In the genomic region with DNA sequence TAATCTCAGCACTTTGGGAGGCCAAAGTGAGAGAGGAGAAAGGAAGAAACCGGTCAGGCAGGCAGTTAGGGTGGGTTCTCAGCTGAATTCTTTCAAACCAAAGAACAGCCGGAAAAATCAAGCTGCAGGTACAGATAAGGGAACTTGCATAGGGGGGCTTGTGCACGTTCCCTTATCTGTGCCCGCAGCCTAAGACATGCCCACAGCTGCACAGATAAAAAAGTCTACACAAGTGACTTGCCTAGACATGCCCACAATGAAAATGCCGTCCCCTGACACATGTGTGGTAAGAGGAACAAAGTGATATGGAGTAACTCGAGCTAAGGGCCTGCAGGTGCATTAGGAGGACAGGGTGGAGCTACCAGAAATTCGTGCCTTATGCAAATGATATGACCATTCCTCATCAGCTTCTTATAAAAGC, we compare ENCODE assay signal across 1 cellular context.
TF ChIP-seq lines count a peak whose summit lies in the region.

No MANE protein-coding gene starts in this region.

TF ChIP-seq in GM23338, 12 proteins besides CTCF, POLR2A, EP300 and RAD21:
- TF ChIP-seq POLR2AphosphoS5 (IDR thresholded peaks at IDR 0.05; ENCODE audit: low read depth) (no peak), CREB1 (CRISPR knock-in tag; IDR thresholded peaks at IDR 0.05; ENCODE audit: low read depth) (no peak), ZNF331 (CRISPR knock-in tag; IDR thresholded peaks at IDR 0.05; ENCODE audit: low read depth) (no peak), STAT1 (IDR thresholded peaks at IDR 0.05; ENCODE audit: unreplicated experiment) (no peak), EZH2 (IDR thresholded peaks at IDR 0.05; ENCODE audit: low read depth, unreplicated experiment) (no peak)
